1 cellular context compared by ENCODE assay signal in the genomic region with DNA sequence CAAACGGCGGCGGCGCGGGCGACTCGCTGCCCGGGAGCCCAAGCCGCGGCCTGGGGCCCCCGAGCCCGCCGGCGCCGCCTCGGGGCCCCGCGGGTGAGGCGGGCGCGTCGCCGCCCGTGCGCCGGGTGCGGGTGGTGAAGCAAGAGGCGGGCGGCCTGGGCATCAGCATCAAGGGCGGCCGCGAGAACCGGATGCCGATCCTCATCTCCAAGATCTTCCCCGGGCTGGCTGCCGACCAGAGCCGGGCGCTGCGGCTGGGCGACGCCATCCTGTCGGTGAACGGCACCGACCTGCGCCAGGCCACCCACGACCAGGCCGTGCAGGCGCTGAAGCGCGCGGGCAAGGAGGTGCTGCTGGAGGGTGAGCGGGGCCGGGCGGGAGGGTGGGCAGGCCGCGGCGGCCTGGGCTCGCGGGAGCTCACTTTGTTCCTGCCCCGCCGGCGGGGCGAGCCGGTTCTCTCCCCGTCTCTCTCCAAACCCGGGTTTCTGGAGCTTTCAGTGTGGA.
TF ChIP-seq lines count a peak whose summit lies in the region.

No MANE protein-coding gene starts in this region.

TF ChIP-seq in H1, 55 proteins besides CTCF, POLR2A, EP300 and RAD21:
- no peak for TF ChIP-seq CBX8 (IDR thresholded peaks at IDR 0.05; ENCODE audit: borderline replicate concordance, low read depth, low read length)
- peak; percentile 61 for TF ChIP-seq KDM4A (IDR thresholded peaks at IDR 0.05; ENCODE audit: low read depth, low read length, severe bottlenecking)
- no peak for TF ChIP-seq SP1 (IDR thresholded peaks at IDR 0.05; ENCODE audit: low read depth, low read length)
- TF ChIP-seq, protein P1, sequence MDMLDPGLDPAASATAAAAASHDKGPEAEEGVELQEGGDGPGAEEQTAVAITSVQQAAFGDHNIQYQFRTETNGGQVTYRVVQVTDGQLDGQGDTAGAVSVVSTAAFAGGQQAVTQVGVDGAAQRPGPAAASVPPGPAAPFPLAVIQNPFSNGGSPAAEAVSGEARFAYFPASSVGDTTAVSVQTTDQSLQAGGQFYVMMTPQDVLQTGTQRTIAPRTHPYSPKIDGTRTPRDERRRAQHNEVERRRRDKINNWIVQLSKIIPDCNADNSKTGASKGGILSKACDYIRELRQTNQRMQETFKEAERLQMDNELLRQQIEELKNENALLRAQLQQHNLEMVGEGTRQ (IDR thresholded peaks at IDR 0.05; ENCODE audit: low read length): no peak
